In genomic region chr14:70601162-70601561, GRCh38 we compare ENCODE assay signal across 8 cellular contexts. TPM values are rescaled to one million over a fixed set of nuclear protein-coding genes. Genes with fewer than 3 reads are reported as not detected.
DNase-seq lines count a peak whose midpoint lies in the region; ATAC-seq and TF ChIP-seq lines count a peak whose summit lies in the region.

No MANE protein-coding gene starts in this region.

- peak overlapping the region; percentile 99 for H3K4me3 Mint-ChIP-seq in activated B cell treated with CpG ODN at 0.5 μM for 24 hours

- no peak for TF ChIP-seq EP300 in stomach (IDR thresholded peaks at IDR 0.05)

- DNase-seq in NCI-H82 (lab: John Stamatoyannopoulos, UW) = peak; percentile 42
- no peak for DNase-seq in NCI-H82 treated with DMSO at 0.1 percent for 48 hours (lab: John Stamatoyannopoulos, UW; ENCODE audit: unreplicated experiment)
- DNase-seq in activated B cell treated with CpG ODN at 0.5 μM for 24 hours = no peak
- DNase-seq in stomach = no peak
- DNase-seq in SIG-M5 treated with dmso at 0.1 percent for 504 hours (lab: John Stamatoyannopoulos, UW; ENCODE audit: unreplicated experiment) = no peak
- no peak for DNase-seq in SW 1271 (lab: John Stamatoyannopoulos, UW)

- TF ChIP-seq POLR2A in stomach (IDR thresholded peaks at IDR 0.05) = no peak

- H3K4me3 ChIP-seq in iPS-15b (ENCODE audit: low read depth, low read length) = peak overlapping the region; percentile 50
- peak overlapping the region; percentile 81 to 90 (median 84) for H3K4me3 ChIP-seq in stomach

- peak overlapping the region; percentile 94 for H3K27ac Mint-ChIP-seq in activated B cell treated with CpG ODN at 0.5 μM for 24 hours

- H3K27me3 ChIP-seq in iPS-15b (ENCODE audit: control insufficient read depth, insufficient read depth, low read length) (no peaks in the 10 kb centered on the region), stomach (peaks cover 0 to 6% (median 0%) of the 10 kb centered on the region in 3 donors)

- H3K9me3 Mint-ChIP-seq in activated B cell treated with CpG ODN at 0.5 μM for 24 hours = no peaks in the 10 kb centered on the region

- TF ChIP-seq CTCF in activated B cell treated with CpG ODN at 0.5 μM for 24 hours (IDR thresholded peaks at IDR 0.05) = no peak
- TF ChIP-seq CTCF in stomach (IDR thresholded peaks at IDR 0.05) = no peak

- H3K36me3 ChIP-seq in iPS-15b (ENCODE audit: control insufficient read depth, insufficient read depth, low read length) (peaks cover 2% of the 10 kb centered on the region), stomach (peaks cover 0 to 6% (median 5%) of the 10 kb centered on the region in 4 donors)

- H3K9ac ChIP-seq in iPS-15b (ENCODE audit: low read depth, low read length) = no peak overlapping the region

- CTCF ChIA-PET in activated B cell treated with CpG ODN at 0.5 μM for 24 hours (lab: Charles Lee) = interaction anchor here (1.0 to 1.9 kb wide), 2 partner anchors 42 to 112 kb away, joined by 3 to 9 read pairs; no protein-coding TSS in a partner anchor

- H3K4me1 Mint-ChIP-seq in activated B cell treated with CpG ODN at 0.5 μM for 24 hours = peaks cover 43% of the 10 kb centered on the region

- intact Hi-C loops in activated B cell treated with CpG ODN at 0.5 μM for 24 hours (cut with micrococcal nuclease) (loop anchor here (2.0 kb wide), 1 partner anchor 208 kb away; the partner anchor contains the start of gene MAP3K9), stomach (cut with DNase I; ENCODE audit: low total_unique reads) (no loop called here)

- 30 to 37% (median 36%) methylated on average over 3 of the region's 3 CpGs for WGBS in stomach, 5 donors

- no peaks in the 10 kb centered on the region for H3K27me3 Mint-ChIP-seq in activated B cell treated with CpG ODN at 0.5 μM for 24 hours

- ATAC-seq in activated B cell treated with CpG ODN at 0.5 μM for 24 hours (ENCODE audit: low read depth) (no peak), GM19035 (IDR thresholded peaks at IDR 0.05; ENCODE audit: unreplicated experiment) (no peak)

- peaks cover 18% of the 10 kb centered on the region for H3K36me3 Mint-ChIP-seq in activated B cell treated with CpG ODN at 0.5 μM for 24 hours (ENCODE audit: low read depth)

- POLR2A ChIA-PET in activated B cell treated with CpG ODN at 0.5 μM for 24 hours (lab: Charles Lee) = interaction anchor here (1.0 to 2.7 kb wide), 5 partner anchors 40 to 306 kb away, joined by 3 to 15 read pairs (median 8); partner anchors contain the start of genes COX16, MAP3K9, PCNX1 and TTC9

- H3K4me1 ChIP-seq in iPS-15b (ENCODE audit: control insufficient read depth, insufficient read depth, low read length) (no peaks in the 10 kb centered on the region), stomach (peaks cover 12 to 42% (median 25%) of the 10 kb centered on the region in 4 donors)

- H3K27ac ChIP-seq in stomach = peak overlapping the region in 4 of 5 donors; percentile 77 to 87 (median 80)

- H3K9me3 ChIP-seq in iPS-15b (ENCODE audit: control insufficient read depth, insufficient read depth, low read length) (no peaks in the 10 kb centered on the region), stomach (no peaks in the 10 kb centered on the region)

RNA-seq across cellular contexts. Expression of gene MED6, which starts 0.7 kb away (rescaled TPM):
- total RNA-seq in activated B cell treated with CpG ODN at 0.5 μM for 24 hours = 50.5 and 57.0 TPM in 2 replicates
- 10 to 100 TPM; 13.3 to 71.0 (median 48.4) TPM for total RNA-seq in stomach
- 10 to 100 TPM; 12.6 to 21.8 (median 14.6) TPM for polyA plus RNA-seq in stomach

RNA-seq across cellular contexts. Expression of gene TTC9, which starts 40.6 kb away (rescaled TPM):
- 11.1 and 12.4 TPM in 2 replicates for total RNA-seq in activated B cell treated with CpG ODN at 0.5 μM for 24 hours
- 1 to 10 TPM in 3 of 5 donors, not detected in 2; 1.8 to 7.1 (median 3.6) TPM for total RNA-seq in stomach
- 1 to 10 TPM; 3.1 to 7.3 (median 5.9) TPM for polyA plus RNA-seq in stomach
